ENCODE assay signal across 23 cellular contexts in genomic region chr6:79373246-79373645, GRCh38.
DNase-seq lines count a peak whose midpoint lies in the region; ATAC-seq and TF ChIP-seq lines count a peak whose summit lies in the region.
"Had no signal": no experiment of that assay in that cellular context is flagged by ENCODE, and none has a peak within 500 bp of the region (broad histone marks: within the 10 kb centered on the region; RNA-seq: fewer than 3 reads in every experiment).

No MANE protein-coding gene starts in this region.

- H3K4me1 ChIP-seq in left lung = no peaks in the 10 kb centered on the region
- H3K4me1 ChIP-seq: Peyer's patch had no signal

- no peak overlapping the region for H3K4me3 ChIP-seq in left lung
- H3K4me3 ChIP-seq: dorsolateral prefrontal cortex, heart left ventricle, Peyer's patch had no signal

- H3K27ac ChIP-seq in left lung = peak overlapping the region; percentile 22 to 57
- H3K27ac ChIP-seq: C4-2B, dorsolateral prefrontal cortex, heart left ventricle, Peyer's patch had no signal

- no peaks in the 10 kb centered on the region for H3K27me3 ChIP-seq in left lung
- H3K27me3 ChIP-seq: heart left ventricle, Peyer's patch had no signal

- DNase-seq in NCI-H1417 (lab: John Stamatoyannopoulos, UW) (peak; percentile 27 to 69 (median 42)), NCI-H1417 treated with DMSO at 0.1 percent for 48 hours (lab: John Stamatoyannopoulos, UW) (no peak), NCI-H69 (lab: John Stamatoyannopoulos, UW) (peak; percentile 71), left lung (peak in 1 of 2 donors; percentile 41), posterior cingulate gyrus (no peak)
- DNase-seq: activated CD4-positive, alpha-beta T cell treated with anti-CD3 and anti-CD28 coated beads for 36 hours; amniotic stem cell; COR-L47; dorsolateral prefrontal cortex; EL; H9; heart left ventricle; Karpas-422; kidney; NCI-H1436; NCI-H2171; Peyer's patch; SHP77 had no signal

- TF ChIP-seq CTCF in left lung (IDR thresholded peaks at IDR 0.05) = no peak

- no peaks in the 10 kb centered on the region for H3K36me3 ChIP-seq in left lung
- H3K36me3 ChIP-seq: heart left ventricle, Peyer's patch had no signal

- intact Hi-C loops in left lung (cut with DNase I) (no loop called here), posterior cingulate gyrus (cut with DNase I) (no loop called here)

- H3K9me3 ChIP-seq in left lung = peaks cover 0 to 19% of the 10 kb centered on the region in 2 donors
- H3K9me3 ChIP-seq: Peyer's patch had no signal

- ATAC-seq in left lung = peak; percentile 92
- no peak for ATAC-seq in HG03280 (IDR thresholded peaks at IDR 0.05; ENCODE audit: unreplicated experiment)
- no peak for ATAC-seq in HG03442 (IDR thresholded peaks at IDR 0.05; ENCODE audit: unreplicated experiment)
- no peak for ATAC-seq in HG03432 (IDR thresholded peaks at IDR 0.05; ENCODE audit: unreplicated experiment)
- ATAC-seq: activated CD4-positive, alpha-beta T cell treated with anti-CD3 and anti-CD28 coated beads for 36 hours; heart left ventricle; stimulated activated memory B cell treated with anti-CD40 and anti-IgM and Interleukin-4, amounts not matched to agents 10 μg/mL and 1 μg/mL and 100 μg/mL, for 72 hours had no signal

Comparison
In these comparisons a context has a peak if more than half of its experiments do, and no peak if none do; other contexts are left out.
1. DNase-seq: peak in NCI-H1417 (3 of 3) and NCI-H69 (single experiment); none in NCI-H1417 treated with DMSO at 0.1 percent for 48 hours (single experiment) and posterior cingulate gyrus (0 of 10).